1 cellular context compared by ENCODE assay signal in genomic region chr1:235511470-235512240, GRCh38.
TF ChIP-seq lines count a peak whose summit lies in the region.

No MANE protein-coding gene starts in this region.

TF ChIP-seq in SK-N-SH, 30 proteins besides CTCF, POLR2A, EP300 and RAD21 (continued from another document):
- TF ChIP-seq RCOR1 (IDR thresholded peaks at IDR 0.05; ENCODE audit: low read length) = no peak
TF ChIP-seq in SK-N-SH: peak in this region for 0.
